ENCODE assay signal across 8 cellular contexts in the genomic region with DNA sequence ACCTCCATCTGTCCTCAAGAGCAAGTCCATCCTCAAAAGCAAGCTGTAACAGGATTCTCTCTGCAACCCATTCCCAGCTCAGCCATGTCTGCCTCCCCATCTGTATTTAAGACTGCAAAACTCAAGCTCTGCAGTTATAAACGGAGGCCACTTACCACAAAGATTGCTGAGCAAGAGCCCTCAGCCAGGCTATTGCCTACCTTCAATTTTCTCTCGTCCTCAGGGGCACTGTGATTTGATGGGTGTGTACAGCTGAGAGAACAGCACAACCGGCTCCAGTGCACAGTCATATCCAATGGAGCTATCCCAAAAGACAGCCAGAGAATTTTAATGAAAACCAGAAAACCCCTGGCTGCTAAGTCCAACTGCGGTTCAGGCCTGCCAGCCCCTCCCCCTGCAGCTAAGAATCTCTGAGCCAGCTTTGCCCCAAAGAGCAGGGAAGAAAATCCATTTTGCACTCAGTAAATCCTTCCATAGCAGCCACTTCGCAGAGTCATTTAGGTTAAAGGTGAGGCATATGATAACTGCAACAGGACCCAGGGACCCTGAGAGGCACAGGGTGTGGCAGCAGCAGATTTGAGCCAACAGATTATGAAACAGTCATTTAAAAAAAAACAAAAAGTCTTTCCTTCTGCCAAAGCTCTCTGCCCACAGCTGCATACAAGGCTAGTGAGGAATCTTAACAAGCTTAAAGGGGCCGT. TPM values are rescaled to one million over a fixed set of nuclear protein-coding genes. Genes with fewer than 3 reads are reported as not detected.
DNase-seq lines count a peak whose midpoint lies in the region; ATAC-seq and FAIRE-seq lines count a peak whose summit lies in the region.

No MANE protein-coding gene starts in this region.

- H3K36me3 ChIP-seq in adipocyte (ENCODE audit: control insufficient read depth, insufficient read depth, low read length, severe bottlenecking): no peaks in the 10 kb centered on the region
- no peaks in the 10 kb centered on the region for H3K36me3 ChIP-seq in small intestine (ENCODE audit: control insufficient read depth in 2 of 2, insufficient read depth in 2 of 2, low read length in 2 of 2)

- FAIRE-seq in small intestine (lab: Jason Lieb, UNC): no peak

- H3K9ac ChIP-seq in adipocyte (ENCODE audit: low read length): peak overlapping the region; percentile 65

- peak overlapping the region; percentile 59 for H3K4me3 ChIP-seq in adipocyte (ENCODE audit: low read length)
- H3K4me3 ChIP-seq in right cardiac atrium (ENCODE audit: low read length): peak overlapping the region; percentile 42
- H3K4me3 ChIP-seq in small intestine (ENCODE audit: low read depth in 1 of 2, low read length in 2 of 2): no peak overlapping the region

- H3K27me3 ChIP-seq in adipocyte (replicated peaks; ENCODE audit: control insufficient read depth, insufficient read depth, low read length) (no peaks in the 10 kb centered on the region), right cardiac atrium (ENCODE audit: control insufficient read depth, insufficient read depth) (no peaks in the 10 kb centered on the region), small intestine (ENCODE audit: control insufficient read depth in 2 of 2, insufficient read depth in 2 of 2, low read length in 2 of 2) (no peaks in the 10 kb centered on the region)

- no peaks in the 10 kb centered on the region for H3K9me3 ChIP-seq in adipocyte (ENCODE audit: control insufficient read depth, low read length)
- H3K9me3 ChIP-seq in right cardiac atrium (ENCODE audit: control insufficient read depth, low read length): no peaks in the 10 kb centered on the region
- no peaks in the 10 kb centered on the region for H3K9me3 ChIP-seq in small intestine (ENCODE audit: control insufficient read depth, low read depth)

- WGBS in right cardiac atrium: 13% methylated on average over 6 of the region's 6 CpGs
- 13 to 27% (median 25%) methylated on average over 6 of the region's 6 CpGs for WGBS in small intestine, 3 donors

- H3K4me1 ChIP-seq in adipocyte (ENCODE audit: control insufficient read depth, insufficient read depth, low read length) (peaks cover 52% of the 10 kb centered on the region), right cardiac atrium (ENCODE audit: control insufficient read depth, insufficient read depth, low read length) (peaks cover 15% of the 10 kb centered on the region), small intestine (ENCODE audit: control insufficient read depth in 2 of 2, insufficient read depth in 1 of 2, low read depth in 1 of 2, low read length in 1 of 2) (peaks cover 7 to 19% of the 10 kb centered on the region in 2 donors)

- H3K27ac ChIP-seq in right cardiac atrium (ENCODE audit: low read length) (peak overlapping the region; percentile 96), small intestine (ENCODE audit: low read depth in 1 of 2, low read length in 1 of 2) (peak overlapping the region; percentile 22 to 57)

- peak; percentile 31 for DNase-seq in COLO668 (lab: John Stamatoyannopoulos, UW; ENCODE audit: unreplicated experiment)
- DNase-seq in adipocyte (ENCODE audit: low read depth): peak; percentile 94
- peak; percentile 42 to 75 (median 73) for DNase-seq in right cardiac atrium
- DNase-seq in small intestine: peak; percentile 75

- ATAC-seq in HG03354 (IDR thresholded peaks at IDR 0.05; ENCODE audit: poor library complexity, severe bottlenecking, unreplicated experiment) (peak; percentile 23), right cardiac atrium (peak; percentile 92 to 95), HG03439 (IDR thresholded peaks at IDR 0.05; ENCODE audit: unreplicated experiment) (no peak), GM19452 (IDR thresholded peaks at IDR 0.05; ENCODE audit: unreplicated experiment) (no peak), HG03378 (IDR thresholded peaks at IDR 0.05; ENCODE audit: unreplicated experiment) (no peak)

- intact Hi-C loops in right cardiac atrium (cut with DNase I): no loop called here

RNA-seq across cellular contexts. Expression of gene RAB30, which starts 37.6 kb away (rescaled TPM):
- total RNA-seq in right cardiac atrium: 10 to 100 TPM; 22.3 to 30.6 (median 26.8) TPM
- polyA plus RNA-seq in right cardiac atrium (4.6 TPM), small intestine (10 to 100 TPM in 2 of 3 donors, 1 to 10 TPM in 1; 3.2 to 15.9 (median 13.0) TPM)

Comparison
In these comparisons a context has a peak if more than half of its experiments do, and no peak if none do; other contexts are left out.
1. DNase-seq: peak in every context shown above with its lines; median percentile 94 in adipocyte; 75 in small intestine; 73 in right cardiac atrium; 31 in COLO668.
2. ATAC-seq: peak in HG03354 (single experiment) and right cardiac atrium (2 of 2); none in HG03439 (single experiment), GM19452 (single experiment) and HG03378 (single experiment).
3. H3K4me3 ChIP-seq: peak in adipocyte (single experiment) and right cardiac atrium (single experiment); none in small intestine (0 of 2).